ENCODE assay signal across 18 cellular contexts in genomic region chr2:55906993-55907392, GRCh38. TPM values are rescaled to one million over a fixed set of nuclear protein-coding genes. Genes with fewer than 3 reads are reported as not detected.
"Had no signal": no experiment of that assay in that cellular context is flagged by ENCODE, and none has a peak within 500 bp of the region (broad histone marks: within the 10 kb centered on the region; RNA-seq: fewer than 3 reads in every experiment).

No MANE protein-coding gene starts in this region.

- H3K36me3 ChIP-seq: heart right ventricle, neutrophil, sigmoid colon, uterus had no signal

- H3K9me3 ChIP-seq: neutrophil, sigmoid colon, uterus had no signal

- ATAC-seq: esophagus mucosa; heart right ventricle; left lobe of liver; mucosa of descending colon; naive thymus-derived CD8-positive, alpha-beta T cell had no signal

- H3K4me3 ChIP-seq: dorsolateral prefrontal cortex, heart right ventricle, mucosa of descending colon, sigmoid colon, skin epidermis, uterus had no signal

- H3K4me1 ChIP-seq: sigmoid colon, uterus had no signal

- DNase-seq: cortex of kidney; dorsolateral prefrontal cortex; effector CD8-positive, alpha-beta T cell; heart right ventricle; hypothalamus; islet precursor cell; mucosa of descending colon; naive thymus-derived CD8-positive, alpha-beta T cell; posterior cingulate gyrus; sigmoid colon; stimulated activated CD4-positive, alpha-beta T cell treated with anti-CD3 and anti-CD28 coated beads, Interleukin-2, amount 100 ng/mL, for 24 hours; stimulated activated naive CD4-positive, alpha-beta T cell treated with Interleukin-2 at 50 U/mL for 16 hours; uterus had no signal

- FAIRE-seq: frontal cortex had no signal

- H3K27ac ChIP-seq: dorsolateral prefrontal cortex, heart right ventricle, neutrophil, sigmoid colon, skin epidermis, uterus had no signal

- H3K27me3 ChIP-seq: neutrophil, sigmoid colon, uterus had no signal

RNA-seq across cellular contexts. Expression of gene EFEMP1, which starts 16.6 kb away (rescaled TPM):
- total RNA-seq: naive thymus-derived CD8-positive, alpha-beta T cell had no signal
- polyA plus RNA-seq: naive thymus-derived CD8-positive, alpha-beta T cell had no signal
